Comparison of ENCODE assay signal across 8 cellular contexts in genomic region chr6:105981002-105981887, GRCh38.
A peak's percentile ranks its signal among the peaks of the same experiment; 100 is the strongest.
DNase-seq lines count a peak whose midpoint lies in the region; ATAC-seq and TF ChIP-seq lines count a peak whose summit lies in the region.

No MANE protein-coding gene starts in this region.

- TF ChIP-seq CTCF in GM06990 (IDR thresholded peaks at IDR 0.05; ENCODE audit: insufficient read depth, low read length, poor library complexity, severe bottlenecking) (no peak), osteocyte (IDR thresholded peaks at IDR 0.05) (no peak), gastroesophageal sphincter (IDR thresholded peaks at IDR 0.05) (no peak)

- peak overlapping the region; percentile 96 for H3K4me3 Mint-ChIP-seq in T-helper 17 cell
- peak overlapping the region; percentile 43 for H3K4me3 Mint-ChIP-seq in osteocyte (ENCODE audit: unreplicated experiment)

- peak overlapping the region in 1 of 2 donors; percentile 38 for H3K9ac ChIP-seq in duodenal mucosa (ENCODE audit: low read depth in 1 of 2, low read length in 2 of 2)

- H3K27ac Mint-ChIP-seq in T-helper 17 cell (peak overlapping the region; percentile 89), osteocyte (ENCODE audit: unreplicated experiment) (no peak overlapping the region)

- H3K4me3 ChIP-seq in GM06990 (replicated peaks; ENCODE audit: low read depth, low read length) = peak overlapping the region; percentile 59
- H3K4me3 ChIP-seq in duodenal mucosa (ENCODE audit: low read depth in 1 of 2, low read length in 2 of 2) = peak overlapping the region; percentile 59
- H3K4me3 ChIP-seq in gastroesophageal sphincter = peak overlapping the region in 1 of 2 donors; percentile 40

- no peak for TF ChIP-seq EP300 in gastroesophageal sphincter (IDR thresholded peaks at IDR 0.05)

- peaks cover 9% of the 10 kb centered on the region for H3K36me3 Mint-ChIP-seq in T-helper 17 cell (ENCODE audit: low read depth)
- H3K36me3 Mint-ChIP-seq in osteocyte (ENCODE audit: unreplicated experiment) = no peaks in the 10 kb centered on the region

- H3K4me1 ChIP-seq in duodenal mucosa (ENCODE audit: control insufficient read depth in 1 of 2, insufficient read depth in 2 of 2, low read length in 2 of 2) = peaks cover 4 to 15% of the 10 kb centered on the region in 2 donors
- peaks cover 0 to 22% (median 5%) of the 10 kb centered on the region in 3 donors for H3K4me1 ChIP-seq in gastroesophageal sphincter

- H3K9me3 Mint-ChIP-seq in osteocyte (ENCODE audit: unreplicated experiment) = no peaks in the 10 kb centered on the region

- H3K36me3 ChIP-seq in GM06990 (ENCODE audit: control insufficient read depth, insufficient read depth, low read length) (no peaks in the 10 kb centered on the region), duodenal mucosa (ENCODE audit: control insufficient read depth in 1 of 2, insufficient read depth in 2 of 2, low read length in 2 of 2) (no peaks in the 10 kb centered on the region), gastroesophageal sphincter (no peaks in the 10 kb centered on the region)

- WGBS in gastroesophageal sphincter (ENCODE audit: low coverage in 1 of 2), 2 donors = 11 to 20% methylated on average over 7 to 37 of the region's 62 CpGs

- H3K27me3 Mint-ChIP-seq in T-helper 17 cell (peaks cover 49% of the 10 kb centered on the region), osteocyte (ENCODE audit: unreplicated experiment) (peaks cover 40% of the 10 kb centered on the region)

- peaks cover 3% of the 10 kb centered on the region for H3K27me3 ChIP-seq in GM06990 (replicated peaks; ENCODE audit: control insufficient read depth, insufficient read depth, low read length)
- no peaks in the 10 kb centered on the region for H3K27me3 ChIP-seq in duodenal mucosa (ENCODE audit: control insufficient read depth in 1 of 2, insufficient read depth in 2 of 2, low read length in 2 of 2)
- peaks cover 65% of the 10 kb centered on the region for H3K27me3 ChIP-seq in gastroesophageal sphincter

- DNase-seq in GM06990 (ENCODE audit: extremely low read depth, insufficient read length) = peak; percentile 12
- peak; percentile 27 to 52 (median 41) for DNase-seq in T-helper 17 cell
- DNase-seq in osteocyte (ENCODE audit: extremely low spot score, unreplicated experiment) = no peak
- no peak for DNase-seq in caudate nucleus (lab: John Stamatoyannopoulos, UW)
- DNase-seq in LoVo (ENCODE audit: low spot score) = no peak
- DNase-seq in KG1 (lab: John Stamatoyannopoulos, UW) = no peak

- H3K9me3 ChIP-seq in T-helper 17 cell (ENCODE audit: control insufficient read depth, low read length, poor library complexity, severe bottlenecking) = no peaks in the 10 kb centered on the region
- no peaks in the 10 kb centered on the region for H3K9me3 ChIP-seq in duodenal mucosa (ENCODE audit: control insufficient read depth in 1 of 2, low read length in 2 of 2)
- no peaks in the 10 kb centered on the region for H3K9me3 ChIP-seq in gastroesophageal sphincter

- ATAC-seq in T-helper 17 cell = peak; percentile 88
- ATAC-seq in gastroesophageal sphincter = no peak

- TF ChIP-seq POLR2A in gastroesophageal sphincter (IDR thresholded peaks at IDR 0.05) = no peak

- H3K4me1 Mint-ChIP-seq in T-helper 17 cell (peaks cover 28% of the 10 kb centered on the region), osteocyte (ENCODE audit: unreplicated experiment) (peaks cover 11% of the 10 kb centered on the region)

- H3K27ac ChIP-seq in duodenal mucosa (ENCODE audit: low read depth, low read length) = no peak overlapping the region
- no peak overlapping the region for H3K27ac ChIP-seq in caudate nucleus (ENCODE audit: low read depth, low read length)
- no peak overlapping the region for H3K27ac ChIP-seq in gastroesophageal sphincter

Comparison
In these comparisons a context has a peak if more than half of its experiments do, and no peak if none do; other contexts are left out.
1. DNase-seq: peak in GM06990 (single experiment) and T-helper 17 cell (3 of 3); none in osteocyte (single experiment), caudate nucleus (0 of 61), LoVo (single experiment) and KG1 (single experiment).